ENCODE assay signal across 20 cellular contexts in genomic region chr3:33050084-33050653, GRCh38. TPM values are rescaled to one million over a fixed set of nuclear protein-coding genes. Genes with fewer than 3 reads are reported as not detected.
DNase-seq lines count a peak whose midpoint lies in the region; ATAC-seq lines count a peak whose summit lies in the region.
"Had no signal": no experiment of that assay in that cellular context is flagged by ENCODE, and none has a peak within 500 bp of the region (broad histone marks: within the 10 kb centered on the region; RNA-seq: fewer than 3 reads in every experiment).

No MANE protein-coding gene starts in this region.

- H3K27ac Mint-ChIP-seq in T-helper 2 cell treated with Interferon-gamma antibody and Interleukin-4, amounts not matched to agents 5 μg/mL and 100 μg/mL, for 36 hours = peak overlapping the region; percentile 55
- H3K27ac Mint-ChIP-seq in activated T-helper 17 cell treated with anti-CD3 and anti-CD28 coated beads, Interleukin-2, amount 50 U/mL, for 72 hours = peak overlapping the region; percentile 86
- H3K27ac Mint-ChIP-seq in stimulated activated naive B cell treated with anti-CD40 and anti-IgM and Interleukin-4, amounts not matched to agents 10 μg/mL and 1 μg/mL and 100 μg/mL, for 72 hours = peak overlapping the region; percentile 93

- no peak for DNase-seq in T-helper 2 cell treated with Interferon-gamma antibody and Interleukin-4, amounts not matched to agents 5 μg/mL and 100 μg/mL, for 36 hours (ENCODE audit: low spot score)
- DNase-seq in T-helper 2 cell (no peak), MV-4-11 (lab: John Stamatoyannopoulos, UW) (peak; percentile 81), GOT3 (lab: John Stamatoyannopoulos, UW) (no peak), D341Med (ENCODE audit: low spot score) (no peak)
- DNase-seq in stimulated activated naive B cell treated with anti-CD40 and anti-IgM and Interleukin-4, amounts not matched to agents 10 μg/mL and 1 μg/mL and 100 μg/mL, for 72 hours = no peak
- DNase-seq: 8988T, C1 segment of cervical spinal cord, Calu3, DND-41, GDM1, MG63, NCI-H1417, NCI-H1930, NCI-H2171, NCI-H446 treated with DMSO at 0.1 percent for 48 hours, NCI-H82, SIG-M5 had no signal

- peaks cover 78% of the 10 kb centered on the region for H3K36me3 Mint-ChIP-seq in T-helper 2 cell treated with Interferon-gamma antibody and Interleukin-4, amounts not matched to agents 5 μg/mL and 100 μg/mL, for 36 hours (ENCODE audit: low read depth)
- peaks cover 92% of the 10 kb centered on the region for H3K36me3 Mint-ChIP-seq in activated T-helper 17 cell treated with anti-CD3 and anti-CD28 coated beads, Interleukin-2, amount 50 U/mL, for 72 hours (ENCODE audit: low read depth)
- peaks cover 54 to 73% of the 10 kb centered on the region in 2 donors for H3K36me3 Mint-ChIP-seq in stimulated activated naive B cell treated with anti-CD40 and anti-IgM and Interleukin-4, amounts not matched to agents 10 μg/mL and 1 μg/mL and 100 μg/mL, for 72 hours

- peaks cover 71% of the 10 kb centered on the region for H3K4me1 Mint-ChIP-seq in T-helper 2 cell treated with Interferon-gamma antibody and Interleukin-4, amounts not matched to agents 5 μg/mL and 100 μg/mL, for 36 hours (ENCODE audit: low read depth)
- H3K4me1 Mint-ChIP-seq in activated T-helper 17 cell treated with anti-CD3 and anti-CD28 coated beads, Interleukin-2, amount 50 U/mL, for 72 hours = peaks cover 69% of the 10 kb centered on the region
- peaks cover 59 to 60% of the 10 kb centered on the region in 2 donors for H3K4me1 Mint-ChIP-seq in stimulated activated naive B cell treated with anti-CD40 and anti-IgM and Interleukin-4, amounts not matched to agents 10 μg/mL and 1 μg/mL and 100 μg/mL, for 72 hours

- peak overlapping the region; percentile 12 for H3K4me3 Mint-ChIP-seq in T-helper 2 cell treated with Interferon-gamma antibody and Interleukin-4, amounts not matched to agents 5 μg/mL and 100 μg/mL, for 36 hours
- peak overlapping the region; percentile 54 for H3K4me3 Mint-ChIP-seq in activated T-helper 17 cell treated with anti-CD3 and anti-CD28 coated beads, Interleukin-2, amount 50 U/mL, for 72 hours
- no peak overlapping the region for H3K4me3 Mint-ChIP-seq in stimulated activated naive B cell treated with anti-CD40 and anti-IgM and Interleukin-4, amounts not matched to agents 10 μg/mL and 1 μg/mL and 100 μg/mL, for 72 hours

- H3K27me3 Mint-ChIP-seq in T-helper 2 cell treated with Interferon-gamma antibody and Interleukin-4, amounts not matched to agents 5 μg/mL and 100 μg/mL, for 36 hours (ENCODE audit: low read depth) = no peaks in the 10 kb centered on the region
- H3K27me3 Mint-ChIP-seq in activated T-helper 17 cell treated with anti-CD3 and anti-CD28 coated beads, Interleukin-2, amount 50 U/mL, for 72 hours = no peaks in the 10 kb centered on the region
- no peaks in the 10 kb centered on the region for H3K27me3 Mint-ChIP-seq in stimulated activated naive B cell treated with anti-CD40 and anti-IgM and Interleukin-4, amounts not matched to agents 10 μg/mL and 1 μg/mL and 100 μg/mL, for 72 hours

- no peaks in the 10 kb centered on the region for H3K9me3 Mint-ChIP-seq in T-helper 2 cell treated with Interferon-gamma antibody and Interleukin-4, amounts not matched to agents 5 μg/mL and 100 μg/mL, for 36 hours
- no peaks in the 10 kb centered on the region for H3K9me3 Mint-ChIP-seq in activated T-helper 17 cell treated with anti-CD3 and anti-CD28 coated beads, Interleukin-2, amount 50 U/mL, for 72 hours
- no peaks in the 10 kb centered on the region for H3K9me3 Mint-ChIP-seq in stimulated activated naive B cell treated with anti-CD40 and anti-IgM and Interleukin-4, amounts not matched to agents 10 μg/mL and 1 μg/mL and 100 μg/mL, for 72 hours

- ATAC-seq in activated T-helper 17 cell treated with anti-CD3 and anti-CD28 coated beads, Interleukin-2, amount 50 U/mL, for 72 hours (replicated peaks) = no peak
- peak; percentile 44 to 52 for ATAC-seq in stimulated activated naive B cell treated with anti-CD40 and anti-IgM and Interleukin-4, amounts not matched to agents 10 μg/mL and 1 μg/mL and 100 μg/mL, for 72 hours (replicated peaks)
- ATAC-seq in HG03442 (IDR thresholded peaks at IDR 0.05; ENCODE audit: unreplicated experiment) = no peak

RNA-seq across cellular contexts. Expression of gene GLB1, which starts 46.8 kb away (rescaled TPM):
- 100 to 1,000 TPM in 1 of 2 donors, 10 to 100 TPM in 1; 54.5 to 121 TPM for total RNA-seq in activated T-helper 17 cell treated with anti-CD3 and anti-CD28 coated beads, Interleukin-2, amount 50 U/mL, for 72 hours

RNA-seq across cellular contexts. Expression of gene TMPPE, which starts 46.8 kb away (rescaled TPM):
- total RNA-seq in activated T-helper 17 cell treated with anti-CD3 and anti-CD28 coated beads, Interleukin-2, amount 50 U/mL, for 72 hours = 10 to 100 TPM in 1 of 2 donors, 1 to 10 TPM in 1; 8.8 to 12.7 TPM

Comparison
In these comparisons a context has a peak if more than half of its experiments do, and no peak if none do; other contexts are left out.
1. H3K4me3 Mint-ChIP-seq: peak in T-helper 2 cell treated with Interferon-gamma antibody and Interleukin-4, amounts not matched to agents 5 μg/mL and 100 μg/mL, for 36 hours (single experiment) and activated T-helper 17 cell treated with anti-CD3 and anti-CD28 coated beads, Interleukin-2, amount 50 U/mL, for 72 hours (single experiment); none in stimulated activated naive B cell treated with anti-CD40 and anti-IgM and Interleukin-4, amounts not matched to agents 10 μg/mL and 1 μg/mL and 100 μg/mL, for 72 hours (0 of 2).
2. ATAC-seq: peak in stimulated activated naive B cell treated with anti-CD40 and anti-IgM and Interleukin-4, amounts not matched to agents 10 μg/mL and 1 μg/mL and 100 μg/mL, for 72 hours (2 of 2); none in activated T-helper 17 cell treated with anti-CD3 and anti-CD28 coated beads, Interleukin-2, amount 50 U/mL, for 72 hours (single experiment) and HG03442 (single experiment).
3. Peak in every context shown above with its lines, with median percentiles within 50 percentile points of each other: H3K27ac Mint-ChIP-seq.